8 cellular contexts compared by ENCODE assay signal in genomic region chr12:4268549-4269181, GRCh38. TPM values are rescaled to one million over a fixed set of nuclear protein-coding genes. Genes with fewer than 3 reads are reported as not detected.
DNase-seq lines count a peak whose midpoint lies in the region; ATAC-seq and TF ChIP-seq lines count a peak whose summit lies in the region.

No MANE protein-coding gene starts in this region.

- H3K4me2 ChIP-seq in hepatocyte = peak overlapping the region; percentile 88
- peak overlapping the region; percentile 70 for H3K4me2 ChIP-seq in skeletal muscle satellite cell (ENCODE audit: low read length)

- peaks cover under 1% of the 10 kb centered on the region for H3K79me2 ChIP-seq in hepatocyte

- H3K4me3 Mint-ChIP-seq in activated T-cell treated with anti-CD3 and anti-CD28 coated beads, Interleukin-2, amount 50 U/mL, for 72 hours = peak overlapping the region; percentile 91 to 98

- peaks cover 5% of the 10 kb centered on the region for H3K4me1 ChIP-seq in cardiac muscle cell (ENCODE audit: low read depth)
- H3K4me1 ChIP-seq in hepatocyte (ENCODE audit: insufficient read depth) = peaks cover 16% of the 10 kb centered on the region
- H3K4me1 ChIP-seq in skeletal muscle satellite cell (ENCODE audit: control insufficient read depth, insufficient read depth, low read length) = peaks cover 28% of the 10 kb centered on the region

- H3K4me1 Mint-ChIP-seq in activated T-cell treated with anti-CD3 and anti-CD28 coated beads, Interleukin-2, amount 50 U/mL, for 72 hours (ENCODE audit: low read depth) = peaks cover 23% of the 10 kb centered on the region

- no peaks in the 10 kb centered on the region for H3K27me3 Mint-ChIP-seq in activated T-cell treated with anti-CD3 and anti-CD28 coated beads, Interleukin-2, amount 50 U/mL, for 72 hours (ENCODE audit: low read depth)

- H3K9ac ChIP-seq in skeletal muscle satellite cell (ENCODE audit: low read depth, low read length) = no peak overlapping the region

- TF ChIP-seq CTCF in cardiac muscle cell (IDR thresholded peaks at IDR 0.05; ENCODE audit: low read depth, low read length) (no peak), hepatocyte (IDR thresholded peaks at IDR 0.05; ENCODE audit: poor library complexity) (no peak)

- ATAC-seq in Right ventricle myocardium superior (ENCODE audit: poor library complexity) = no peak
- ATAC-seq in activated T-cell treated with anti-CD3 and anti-CD28 coated beads, Interleukin-2, amount 50 U/mL, for 72 hours (replicated peaks in 1 of 2) = no peak
- ATAC-seq in HG03439 (IDR thresholded peaks at IDR 0.05; ENCODE audit: unreplicated experiment) = no peak
- no peak for ATAC-seq in HG03460 (IDR thresholded peaks at IDR 0.05; ENCODE audit: unreplicated experiment)

- 2% methylated on average over 26 of the region's 26 CpGs for WGBS in hepatocyte (ENCODE audit: low lambda C conversion rate, missing lambda C conversion rate)

- H2AFZ ChIP-seq in hepatocyte = peak overlapping the region; percentile 69

- H3K9me3 Mint-ChIP-seq in activated T-cell treated with anti-CD3 and anti-CD28 coated beads, Interleukin-2, amount 50 U/mL, for 72 hours = no peaks in the 10 kb centered on the region

- DNase-seq in cardiac muscle cell (ENCODE audit: low read depth in 1 of 2, low spot score in 1 of 2) (no peak), Right ventricle myocardium superior (no peak), hepatocyte (ENCODE audit: low spot score) (no peak), NCI-H2196 treated with DMSO at 0.1 percent for 48 hours (lab: John Stamatoyannopoulos, UW; ENCODE audit: unreplicated experiment) (no peak)
- DNase-seq in activated T-cell treated with anti-CD3 and anti-CD28 coated beads, Interleukin-2, amount 50 U/mL, for 72 hours = no peak

- intact Hi-C loops in Right ventricle myocardium superior (cut with DNase I) = no loop called here

- no peaks in the 10 kb centered on the region for H4K20me1 ChIP-seq in hepatocyte (ENCODE audit: insufficient read depth, poor library complexity, severe bottlenecking)

- H3K36me3 ChIP-seq in cardiac muscle cell (no peaks in the 10 kb centered on the region), hepatocyte (replicated peaks; ENCODE audit: insufficient read depth, low read depth) (no peaks in the 10 kb centered on the region), skeletal muscle satellite cell (ENCODE audit: insufficient read depth, low read length) (no peaks in the 10 kb centered on the region)

- H3K27me3 ChIP-seq in cardiac muscle cell = peaks cover 25% of the 10 kb centered on the region
- peaks cover 29% of the 10 kb centered on the region for H3K27me3 ChIP-seq in hepatocyte
- peaks cover 93% of the 10 kb centered on the region for H3K27me3 ChIP-seq in skeletal muscle satellite cell (ENCODE audit: control insufficient read depth, insufficient read depth, low read length)

- H3K36me3 Mint-ChIP-seq in activated T-cell treated with anti-CD3 and anti-CD28 coated beads, Interleukin-2, amount 50 U/mL, for 72 hours (ENCODE audit: insufficient read depth in 2 of 2) = peaks cover 4 to 6% of the 10 kb centered on the region in 2 donors

- no peaks in the 10 kb centered on the region for H3K9me2 ChIP-seq in hepatocyte (replicated peaks; ENCODE audit: insufficient read depth)

- peak overlapping the region; percentile 98 for H3K27ac Mint-ChIP-seq in activated T-cell treated with anti-CD3 and anti-CD28 coated beads, Interleukin-2, amount 50 U/mL, for 72 hours

- H3K4me3 ChIP-seq in cardiac muscle cell (peak overlapping the region; percentile 45), hepatocyte (peak overlapping the region; percentile 78), skeletal muscle satellite cell (ENCODE audit: low read length) (peak overlapping the region; percentile 49)

- H3K27ac ChIP-seq in cardiac muscle cell (no peak overlapping the region), hepatocyte (peak overlapping the region; percentile 96)

- no peaks in the 10 kb centered on the region for H3K9me3 ChIP-seq in cardiac muscle cell (ENCODE audit: low read depth)
- H3K9me3 ChIP-seq in hepatocyte (ENCODE audit: low read depth) = no peaks in the 10 kb centered on the region
- H3K9me3 ChIP-seq in skeletal muscle satellite cell (replicated peaks; ENCODE audit: low read length) = no peaks in the 10 kb centered on the region

RNA-seq across cellular contexts. Expression of gene CCND2, which starts 4.9 kb away (rescaled TPM):
- total RNA-seq in cardiac muscle cell (89.9 and 110 TPM in 2 replicates), Right ventricle myocardium superior (206 TPM), hepatocyte (232 and 250 TPM in 2 replicates)
- polyA plus RNA-seq in cardiac muscle cell (91.5 and 94.4 TPM in 2 replicates), hepatocyte (131 and 157 TPM in 2 replicates)
- total RNA-seq in activated T-cell treated with anti-CD3 and anti-CD28 coated beads, Interleukin-2, amount 50 U/mL, for 72 hours = 100 to 1,000 TPM; 445 to 502 TPM
- 123 and 147 TPM in 2 replicates for total RNA-seq in skeletal muscle satellite cell (2012; rRNA removed)

RNA-seq across cellular contexts. Expression of gene TIGAR, which starts 52.3 kb away (rescaled TPM):
- 2.7 and 3.2 TPM in 2 replicates for total RNA-seq in cardiac muscle cell
- 8.5 and 16.4 TPM in 2 replicates for polyA plus RNA-seq in cardiac muscle cell
- 13.6 TPM for total RNA-seq in Right ventricle myocardium superior
- 10 to 100 TPM; 16.1 to 22.5 TPM for total RNA-seq in activated T-cell treated with anti-CD3 and anti-CD28 coated beads, Interleukin-2, amount 50 U/mL, for 72 hours
- 6.9 and 7.9 TPM in 2 replicates for total RNA-seq in hepatocyte
- polyA plus RNA-seq in hepatocyte = 9.8 and 12.3 TPM in 2 replicates
- total RNA-seq in skeletal muscle satellite cell (2012; rRNA removed) = 9.6 and 9.8 TPM in 2 replicates
